Comparison of ENCODE assay signal across 1 cellular context in genomic region chr19:10502524-10503001, GRCh38.
A peak's percentile ranks its signal among the peaks of the same experiment; 100 is the strongest.
TF ChIP-seq lines count a peak whose summit lies in the region.

No MANE protein-coding gene starts in this region.

TF ChIP-seq in K562, 482 proteins besides CTCF, POLR2A, EP300 and RAD21 (continued from another document):
- TF ChIP-seq, protein P1, sequence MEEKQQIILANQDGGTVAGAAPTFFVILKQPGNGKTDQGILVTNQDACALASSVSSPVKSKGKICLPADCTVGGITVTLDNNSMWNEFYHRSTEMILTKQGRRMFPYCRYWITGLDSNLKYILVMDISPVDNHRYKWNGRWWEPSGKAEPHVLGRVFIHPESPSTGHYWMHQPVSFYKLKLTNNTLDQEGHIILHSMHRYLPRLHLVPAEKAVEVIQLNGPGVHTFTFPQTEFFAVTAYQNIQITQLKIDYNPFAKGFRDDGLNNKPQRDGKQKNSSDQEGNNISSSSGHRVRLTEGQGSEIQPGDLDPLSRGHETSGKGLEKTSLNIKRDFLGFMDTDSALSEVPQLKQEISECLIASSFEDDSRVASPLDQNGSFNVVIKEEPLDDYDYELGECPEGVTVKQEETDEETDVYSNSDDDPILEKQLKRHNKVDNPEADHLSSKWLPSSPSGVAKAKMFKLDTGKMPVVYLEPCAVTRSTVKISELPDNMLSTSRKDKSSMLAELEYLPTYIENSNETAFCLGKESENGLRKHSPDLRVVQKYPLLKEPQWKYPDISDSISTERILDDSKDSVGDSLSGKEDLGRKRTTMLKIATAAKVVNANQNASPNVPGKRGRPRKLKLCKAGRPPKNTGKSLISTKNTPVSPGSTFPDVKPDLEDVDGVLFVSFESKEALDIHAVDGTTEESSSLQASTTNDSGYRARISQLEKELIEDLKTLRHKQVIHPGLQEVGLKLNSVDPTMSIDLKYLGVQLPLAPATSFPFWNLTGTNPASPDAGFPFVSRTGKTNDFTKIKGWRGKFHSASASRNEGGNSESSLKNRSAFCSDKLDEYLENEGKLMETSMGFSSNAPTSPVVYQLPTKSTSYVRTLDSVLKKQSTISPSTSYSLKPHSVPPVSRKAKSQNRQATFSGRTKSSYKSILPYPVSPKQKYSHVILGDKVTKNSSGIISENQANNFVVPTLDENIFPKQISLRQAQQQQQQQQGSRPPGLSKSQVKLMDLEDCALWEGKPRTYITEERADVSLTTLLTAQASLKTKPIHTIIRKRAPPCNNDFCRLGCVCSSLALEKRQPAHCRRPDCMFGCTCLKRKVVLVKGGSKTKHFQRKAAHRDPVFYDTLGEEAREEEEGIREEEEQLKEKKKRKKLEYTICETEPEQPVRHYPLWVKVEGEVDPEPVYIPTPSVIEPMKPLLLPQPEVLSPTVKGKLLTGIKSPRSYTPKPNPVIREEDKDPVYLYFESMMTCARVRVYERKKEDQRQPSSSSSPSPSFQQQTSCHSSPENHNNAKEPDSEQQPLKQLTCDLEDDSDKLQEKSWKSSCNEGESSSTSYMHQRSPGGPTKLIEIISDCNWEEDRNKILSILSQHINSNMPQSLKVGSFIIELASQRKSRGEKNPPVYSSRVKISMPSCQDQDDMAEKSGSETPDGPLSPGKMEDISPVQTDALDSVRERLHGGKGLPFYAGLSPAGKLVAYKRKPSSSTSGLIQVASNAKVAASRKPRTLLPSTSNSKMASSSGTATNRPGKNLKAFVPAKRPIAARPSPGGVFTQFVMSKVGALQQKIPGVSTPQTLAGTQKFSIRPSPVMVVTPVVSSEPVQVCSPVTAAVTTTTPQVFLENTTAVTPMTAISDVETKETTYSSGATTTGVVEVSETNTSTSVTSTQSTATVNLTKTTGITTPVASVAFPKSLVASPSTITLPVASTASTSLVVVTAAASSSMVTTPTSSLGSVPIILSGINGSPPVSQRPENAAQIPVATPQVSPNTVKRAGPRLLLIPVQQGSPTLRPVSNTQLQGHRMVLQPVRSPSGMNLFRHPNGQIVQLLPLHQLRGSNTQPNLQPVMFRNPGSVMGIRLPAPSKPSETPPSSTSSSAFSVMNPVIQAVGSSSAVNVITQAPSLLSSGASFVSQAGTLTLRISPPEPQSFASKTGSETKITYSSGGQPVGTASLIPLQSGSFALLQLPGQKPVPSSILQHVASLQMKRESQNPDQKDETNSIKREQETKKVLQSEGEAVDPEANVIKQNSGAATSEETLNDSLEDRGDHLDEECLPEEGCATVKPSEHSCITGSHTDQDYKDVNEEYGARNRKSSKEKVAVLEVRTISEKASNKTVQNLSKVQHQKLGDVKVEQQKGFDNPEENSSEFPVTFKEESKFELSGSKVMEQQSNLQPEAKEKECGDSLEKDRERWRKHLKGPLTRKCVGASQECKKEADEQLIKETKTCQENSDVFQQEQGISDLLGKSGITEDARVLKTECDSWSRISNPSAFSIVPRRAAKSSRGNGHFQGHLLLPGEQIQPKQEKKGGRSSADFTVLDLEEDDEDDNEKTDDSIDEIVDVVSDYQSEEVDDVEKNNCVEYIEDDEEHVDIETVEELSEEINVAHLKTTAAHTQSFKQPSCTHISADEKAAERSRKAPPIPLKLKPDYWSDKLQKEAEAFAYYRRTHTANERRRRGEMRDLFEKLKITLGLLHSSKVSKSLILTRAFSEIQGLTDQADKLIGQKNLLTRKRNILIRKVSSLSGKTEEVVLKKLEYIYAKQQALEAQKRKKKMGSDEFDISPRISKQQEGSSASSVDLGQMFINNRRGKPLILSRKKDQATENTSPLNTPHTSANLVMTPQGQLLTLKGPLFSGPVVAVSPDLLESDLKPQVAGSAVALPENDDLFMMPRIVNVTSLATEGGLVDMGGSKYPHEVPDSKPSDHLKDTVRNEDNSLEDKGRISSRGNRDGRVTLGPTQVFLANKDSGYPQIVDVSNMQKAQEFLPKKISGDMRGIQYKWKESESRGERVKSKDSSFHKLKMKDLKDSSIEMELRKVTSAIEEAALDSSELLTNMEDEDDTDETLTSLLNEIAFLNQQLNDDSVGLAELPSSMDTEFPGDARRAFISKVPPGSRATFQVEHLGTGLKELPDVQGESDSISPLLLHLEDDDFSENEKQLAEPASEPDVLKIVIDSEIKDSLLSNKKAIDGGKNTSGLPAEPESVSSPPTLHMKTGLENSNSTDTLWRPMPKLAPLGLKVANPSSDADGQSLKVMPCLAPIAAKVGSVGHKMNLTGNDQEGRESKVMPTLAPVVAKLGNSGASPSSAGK (IDR thresholded peaks at IDR 0.05), result no peak
- peak; percentile 94 for TF ChIP-seq TBP (optimal IDR thresholded peaks at IDR 0.05; ENCODE audit: low read depth, low read length)
- no peak for TF ChIP-seq ZNF668 (CRISPR knock-in tag; IDR thresholded peaks at IDR 0.05)
- TF ChIP-seq MYBL2 (IDR thresholded peaks at IDR 0.05; ENCODE audit: low read depth), result no peak
- TF ChIP-seq MYBL2 (CRISPR knock-in tag; IDR thresholded peaks at IDR 0.05; ENCODE audit: borderline replicate concordance), result no peak
- TF ChIP-seq, protein P2, sequence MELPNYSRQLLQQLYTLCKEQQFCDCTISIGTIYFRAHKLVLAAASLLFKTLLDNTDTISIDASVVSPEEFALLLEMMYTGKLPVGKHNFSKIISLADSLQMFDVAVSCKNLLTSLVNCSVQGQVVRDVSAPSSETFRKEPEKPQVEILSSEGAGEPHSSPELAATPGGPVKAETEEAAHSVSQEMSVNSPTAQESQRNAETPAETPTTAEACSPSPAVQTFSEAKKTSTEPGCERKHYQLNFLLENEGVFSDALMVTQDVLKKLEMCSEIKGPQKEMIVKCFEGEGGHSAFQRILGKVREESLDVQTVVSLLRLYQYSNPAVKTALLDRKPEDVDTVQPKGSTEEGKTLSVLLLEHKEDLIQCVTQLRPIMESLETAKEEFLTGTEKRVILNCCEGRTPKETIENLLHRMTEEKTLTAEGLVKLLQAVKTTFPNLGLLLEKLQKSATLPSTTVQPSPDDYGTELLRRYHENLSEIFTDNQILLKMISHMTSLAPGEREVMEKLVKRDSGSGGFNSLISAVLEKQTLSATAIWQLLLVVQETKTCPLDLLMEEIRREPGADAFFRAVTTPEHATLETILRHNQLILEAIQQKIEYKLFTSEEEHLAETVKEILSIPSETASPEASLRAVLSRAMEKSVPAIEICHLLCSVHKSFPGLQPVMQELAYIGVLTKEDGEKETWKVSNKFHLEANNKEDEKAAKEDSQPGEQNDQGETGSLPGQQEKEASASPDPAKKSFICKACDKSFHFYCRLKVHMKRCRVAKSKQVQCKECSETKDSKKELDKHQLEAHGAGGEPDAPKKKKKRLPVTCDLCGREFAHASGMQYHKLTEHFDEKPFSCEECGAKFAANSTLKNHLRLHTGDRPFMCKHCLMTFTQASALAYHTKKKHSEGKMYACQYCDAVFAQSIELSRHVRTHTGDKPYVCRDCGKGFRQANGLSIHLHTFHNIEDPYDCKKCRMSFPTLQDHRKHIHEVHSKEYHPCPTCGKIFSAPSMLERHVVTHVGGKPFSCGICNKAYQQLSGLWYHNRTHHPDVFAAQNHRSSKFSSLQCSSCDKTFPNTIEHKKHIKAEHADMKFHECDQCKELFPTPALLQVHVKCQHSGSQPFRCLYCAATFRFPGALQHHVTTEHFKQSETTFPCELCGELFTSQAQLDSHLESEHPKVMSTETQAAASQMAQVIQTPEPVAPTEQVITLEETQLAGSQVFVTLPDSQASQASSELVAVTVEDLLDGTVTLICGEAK (IDR thresholded peaks at IDR 0.05), result no peak
- TF ChIP-seq, protein P2 (CRISPR knock-in tag; IDR thresholded peaks at IDR 0.05), result no peak; the same call in 1 of the 2 replicates
- TF ChIP-seq CBX1 (IDR thresholded peaks at IDR 0.05; ENCODE audit: low read depth), result peak; percentile 66; the same call in 1 of the 2 replicates
- TF ChIP-seq CBFB (CRISPR knock-in tag; IDR thresholded peaks at IDR 0.05), result no peak
- TF ChIP-seq ZNF785 (CRISPR knock-in tag; IDR thresholded peaks at IDR 0.05), result no peak
- no peak for TF ChIP-seq ZFP91 (CRISPR knock-in tag; IDR thresholded peaks at IDR 0.05)
- no peak for TF ChIP-seq NFRKB (IDR thresholded peaks at IDR 0.05; ENCODE audit: low read depth)
- TF ChIP-seq HNRNPLL (IDR thresholded peaks at IDR 0.05; ENCODE audit: low read depth, low read length, poor library complexity, severe bottlenecking), result no peak
- no peak for TF ChIP-seq POLR3G (IDR thresholded peaks at IDR 0.05; ENCODE audit: extremely low read depth, insufficient read length, insufficient replicate concordance)
- peak; percentile 33; the same call in 1 of the 2 replicates for TF ChIP-seq ARID1B (IDR thresholded peaks at IDR 0.05)
- TF ChIP-seq CCAR2 (IDR thresholded peaks at IDR 0.05; ENCODE audit: low read depth, low read length), result no peak
- peak; percentile 86 for TF ChIP-seq FOXP1 (CRISPR knock-in tag; IDR thresholded peaks at IDR 0.05)
- TF ChIP-seq ZNF699 (CRISPR knock-in tag; IDR thresholded peaks at IDR 0.05; ENCODE audit: insufficient replicate concordance), result no peak
- TF ChIP-seq ERF (CRISPR knock-in tag; IDR thresholded peaks at IDR 0.05), result no peak; the same call in 1 of the 2 replicates
- TF ChIP-seq ZKSCAN8 (CRISPR knock-in tag; IDR thresholded peaks at IDR 0.05), result no peak
- TF ChIP-seq, protein P3, sequence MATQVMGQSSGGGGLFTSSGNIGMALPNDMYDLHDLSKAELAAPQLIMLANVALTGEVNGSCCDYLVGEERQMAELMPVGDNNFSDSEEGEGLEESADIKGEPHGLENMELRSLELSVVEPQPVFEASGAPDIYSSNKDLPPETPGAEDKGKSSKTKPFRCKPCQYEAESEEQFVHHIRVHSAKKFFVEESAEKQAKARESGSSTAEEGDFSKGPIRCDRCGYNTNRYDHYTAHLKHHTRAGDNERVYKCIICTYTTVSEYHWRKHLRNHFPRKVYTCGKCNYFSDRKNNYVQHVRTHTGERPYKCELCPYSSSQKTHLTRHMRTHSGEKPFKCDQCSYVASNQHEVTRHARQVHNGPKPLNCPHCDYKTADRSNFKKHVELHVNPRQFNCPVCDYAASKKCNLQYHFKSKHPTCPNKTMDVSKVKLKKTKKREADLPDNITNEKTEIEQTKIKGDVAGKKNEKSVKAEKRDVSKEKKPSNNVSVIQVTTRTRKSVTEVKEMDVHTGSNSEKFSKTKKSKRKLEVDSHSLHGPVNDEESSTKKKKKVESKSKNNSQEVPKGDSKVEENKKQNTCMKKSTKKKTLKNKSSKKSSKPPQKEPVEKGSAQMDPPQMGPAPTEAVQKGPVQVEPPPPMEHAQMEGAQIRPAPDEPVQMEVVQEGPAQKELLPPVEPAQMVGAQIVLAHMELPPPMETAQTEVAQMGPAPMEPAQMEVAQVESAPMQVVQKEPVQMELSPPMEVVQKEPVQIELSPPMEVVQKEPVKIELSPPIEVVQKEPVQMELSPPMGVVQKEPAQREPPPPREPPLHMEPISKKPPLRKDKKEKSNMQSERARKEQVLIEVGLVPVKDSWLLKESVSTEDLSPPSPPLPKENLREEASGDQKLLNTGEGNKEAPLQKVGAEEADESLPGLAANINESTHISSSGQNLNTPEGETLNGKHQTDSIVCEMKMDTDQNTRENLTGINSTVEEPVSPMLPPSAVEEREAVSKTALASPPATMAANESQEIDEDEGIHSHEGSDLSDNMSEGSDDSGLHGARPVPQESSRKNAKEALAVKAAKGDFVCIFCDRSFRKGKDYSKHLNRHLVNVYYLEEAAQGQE (CRISPR knock-in tag; IDR thresholded peaks at IDR 0.05; ENCODE audit: low read depth), result 0 out of 2 replicates have a peak, but pooled peaks have one; percentile 50
- TF ChIP-seq BRD4 (IDR thresholded peaks at IDR 0.05), result 0 out of 2 replicates have a peak, but pooled peaks have one; percentile 11
- TF ChIP-seq CBX5 (IDR thresholded peaks at IDR 0.05; ENCODE audit: borderline replicate concordance, low read depth), result no peak
- TF ChIP-seq BRF2 (IDR thresholded peaks at IDR 0.05; ENCODE audit: borderline replicate concordance, insufficient read depth, insufficient read length), result no peak
- no peak for TF ChIP-seq NELFE (IDR thresholded peaks at IDR 0.05; ENCODE audit: insufficient read depth, insufficient read length)
